Comparison of ENCODE assay signal across 21 cellular contexts in genomic region chr3:2390926-2391532, GRCh38.
DNase-seq lines count a peak whose midpoint lies in the region; ATAC-seq and TF ChIP-seq lines count a peak whose summit lies in the region.
"Had no signal": no experiment of that assay in that cellular context is flagged by ENCODE, and none has a peak within 500 bp of the region (broad histone marks: within the 10 kb centered on the region; RNA-seq: fewer than 3 reads in every experiment).

No MANE protein-coding gene starts in this region.

- no peaks in the 10 kb centered on the region for H3K36me3 ChIP-seq in Caco-2 (ENCODE audit: control insufficient read depth, insufficient read depth, low read length)
- H3K36me3 ChIP-seq: BE2C; BLaER1 treated with 17β-estradiol and CSF1 and Interleukin-3, amounts not matched to agents 10 nM and 100 nM; HAP-1 had no signal

- TF ChIP-seq CTCF in Caco-2 (IDR thresholded peaks at IDR 0.05; ENCODE audit: insufficient read depth in 1 of 2, low read depth in 1 of 2, low read length in 1 of 2, severe bottlenecking in 1 of 2, unreplicated experiment in 1 of 2) = no peak

- H3K9me3 ChIP-seq in Caco-2 = no peaks in the 10 kb centered on the region
- H3K9me3 ChIP-seq: BE2C; BLaER1 treated with 17β-estradiol and CSF1 and Interleukin-3, amounts not matched to agents 10 nM and 100 nM; HAP-1 had no signal

- no peaks in the 10 kb centered on the region for H3K27me3 Mint-ChIP-seq in Caco-2 (ENCODE audit: insufficient read depth, unreplicated experiment)
- H3K27me3 Mint-ChIP-seq in activated CD4-positive, alpha-beta memory T cell treated with anti-CD3 and anti-CD28 coated beads, Interleukin-2, amount 10 ng/mL, durations not matched to agents 7 days and 5 days = no peaks in the 10 kb centered on the region
- H3K27me3 Mint-ChIP-seq: CD4-positive, alpha-beta T cell had no signal

- DNase-seq in NCI-H1105 treated with DMSO at 0.1 percent for 48 hours (lab: John Stamatoyannopoulos, UW) = peak; percentile 11
- DNase-seq in NCI-H1105 (lab: John Stamatoyannopoulos, UW) = no peak
- DNase-seq in cerebellar cortex (ENCODE audit: low spot score) = peak; percentile 92
- DNase-seq in left colon = no peak
- no peak for DNase-seq in Caco-2
- DNase-seq in stimulated activated CD8-positive, alpha-beta memory T cell treated with anti-CD3 and anti-CD28 coated beads, Interleukin-4, amount 100 ng/mL, for 48 hours = no peak
- DNase-seq in activated CD4-positive, alpha-beta memory T cell treated with anti-CD3 and anti-CD28 coated beads, Interleukin-2, amount 10 ng/mL, durations not matched to agents 7 days and 5 days = no peak
- DNase-seq: AML-193; BE2C; CD4-positive, alpha-beta T cell; CD8-positive, alpha-beta memory T cell; COR-L47; DMS153; EL; GF-D8; GOT3; HFFc6 had no signal

- H3K27ac Mint-ChIP-seq in Caco-2 (ENCODE audit: unreplicated experiment) = no peak overlapping the region
- H3K27ac Mint-ChIP-seq in activated CD4-positive, alpha-beta memory T cell treated with anti-CD3 and anti-CD28 coated beads, Interleukin-2, amount 10 ng/mL, durations not matched to agents 7 days and 5 days = no peak overlapping the region
- H3K27ac Mint-ChIP-seq: CD14-positive monocyte; CD4-positive, alpha-beta T cell; CD8-positive, alpha-beta memory T cell; HFFc6 had no signal

- H3K4me1 Mint-ChIP-seq in Caco-2 (ENCODE audit: low read depth, unreplicated experiment) = no peaks in the 10 kb centered on the region
- no peaks in the 10 kb centered on the region for H3K4me1 Mint-ChIP-seq in activated CD4-positive, alpha-beta memory T cell treated with anti-CD3 and anti-CD28 coated beads, Interleukin-2, amount 10 ng/mL, durations not matched to agents 7 days and 5 days
- H3K4me1 Mint-ChIP-seq: CD14-positive monocyte; CD8-positive, alpha-beta memory T cell had no signal

- H3K4me3 Mint-ChIP-seq in Caco-2 (ENCODE audit: unreplicated experiment) = no peak overlapping the region
- no peak overlapping the region for H3K4me3 Mint-ChIP-seq in activated CD4-positive, alpha-beta memory T cell treated with anti-CD3 and anti-CD28 coated beads, Interleukin-2, amount 10 ng/mL, durations not matched to agents 7 days and 5 days
- H3K4me3 Mint-ChIP-seq: CD14-positive monocyte; CD4-positive, alpha-beta T cell; CD8-positive, alpha-beta memory T cell; HFFc6 had no signal

- no peaks in the 10 kb centered on the region for H3K36me3 Mint-ChIP-seq in Caco-2 (ENCODE audit: insufficient read depth, unreplicated experiment)
- no peaks in the 10 kb centered on the region for H3K36me3 Mint-ChIP-seq in activated CD4-positive, alpha-beta memory T cell treated with anti-CD3 and anti-CD28 coated beads, Interleukin-2, amount 10 ng/mL, durations not matched to agents 7 days and 5 days (ENCODE audit: low read depth)
- H3K36me3 Mint-ChIP-seq: CD14-positive monocyte; CD8-positive, alpha-beta memory T cell had no signal

- ATAC-seq in left colon (peak; percentile 73), GM18868 (IDR thresholded peaks at IDR 0.05; ENCODE audit: unreplicated experiment) (no peak)

- intact Hi-C loops in left colon (cut with DNase I, micrococcal nuclease) = no loop called here
- intact Hi-C loops in Caco-2 (cut with micrococcal nuclease; ENCODE audit: unreplicated experiment) = no loop called here

- H3K4me1 ChIP-seq in Caco-2 = no peaks in the 10 kb centered on the region
- H3K4me1 ChIP-seq: BE2C; BLaER1 treated with 17β-estradiol and CSF1 and Interleukin-3, amounts not matched to agents 10 nM and 100 nM; HAP-1 had no signal

- H3K4me3 ChIP-seq in Caco-2 (ENCODE audit: low read depth, low read length) = no peak overlapping the region
- H3K4me3 ChIP-seq: BLaER1 treated with 17β-estradiol and CSF1 and Interleukin-3, amounts not matched to agents 10 nM and 100 nM; HAP-1 had no signal

- H3K27me3 ChIP-seq in Caco-2 (replicated peaks; ENCODE audit: control insufficient read depth, insufficient read depth, low read length) = no peaks in the 10 kb centered on the region
- H3K27me3 ChIP-seq: BE2C; BLaER1 treated with 17β-estradiol and CSF1 and Interleukin-3, amounts not matched to agents 10 nM and 100 nM had no signal

- POLR2A ChIA-PET in Caco-2 (lab: Charles Lee) = interaction anchor here (1.2 kb wide), 1 partner anchor 53 kb away, joined by 3 read pairs; no protein-coding TSS in a partner anchor
- POLR2A ChIA-PET in activated CD4-positive, alpha-beta memory T cell treated with anti-CD3 and anti-CD28 coated beads, Interleukin-2, amount 10 ng/mL, durations not matched to agents 7 days and 5 days (lab: Charles Lee) = no interaction called here

- BruUV-seq in Caco-2 (replicated peaks; lab: Mats Ljungman, UMichigan) = no TSS peak

- H3K9me3 Mint-ChIP-seq in Caco-2 (ENCODE audit: unreplicated experiment) = no peaks in the 10 kb centered on the region
- no peaks in the 10 kb centered on the region for H3K9me3 Mint-ChIP-seq in activated CD4-positive, alpha-beta memory T cell treated with anti-CD3 and anti-CD28 coated beads, Interleukin-2, amount 10 ng/mL, durations not matched to agents 7 days and 5 days
- H3K9me3 Mint-ChIP-seq: CD4-positive, alpha-beta T cell had no signal

- CTCF ChIA-PET in Caco-2 (lab: Charles Lee) = interaction anchor here (0.6 kb wide), 1 partner anchor 13 kb away, joined by 3 read pairs; no protein-coding TSS in a partner anchor
- CTCF ChIA-PET in activated CD4-positive, alpha-beta memory T cell treated with anti-CD3 and anti-CD28 coated beads, Interleukin-2, amount 10 ng/mL, durations not matched to agents 7 days and 5 days (lab: Charles Lee) = no interaction called here

Comparison
In these comparisons a context has a peak if more than half of its experiments do, and no peak if none do; other contexts are left out.
1. DNase-seq: peak in NCI-H1105 treated with DMSO at 0.1 percent for 48 hours (single experiment) and cerebellar cortex (single experiment); none in NCI-H1105 (single experiment), left colon (0 of 2), Caco-2 (0 of 2), stimulated activated CD8-positive, alpha-beta memory T cell treated with anti-CD3 and anti-CD28 coated beads, Interleukin-4, amount 100 ng/mL, for 48 hours (single experiment) and activated CD4-positive, alpha-beta memory T cell treated with anti-CD3 and anti-CD28 coated beads, Interleukin-2, amount 10 ng/mL, durations not matched to agents 7 days and 5 days (single experiment).